22 cellular contexts compared by ENCODE assay signal in genomic region chr13:45863716-45864590, GRCh38. TPM values are rescaled to one million over a fixed set of nuclear protein-coding genes. Genes with fewer than 3 reads are reported as not detected.
DNase-seq lines count a peak whose midpoint lies in the region; ATAC-seq and TF ChIP-seq lines count a peak whose summit lies in the region.
"Had no signal": no experiment of that assay in that cellular context is flagged by ENCODE, and none has a peak within 500 bp of the region (broad histone marks: within the 10 kb centered on the region; RNA-seq: fewer than 3 reads in every experiment).

No MANE protein-coding gene starts in this region.

- H3K27ac Mint-ChIP-seq in GM23338 = no peak overlapping the region
- H3K27ac Mint-ChIP-seq: activated CD8-positive, alpha-beta T cell treated with anti-CD3 and anti-CD28 coated beads, Interleukin-2, amount 10 ng/mL, durations not matched to agents 7 days and 5 days; activated naive CD4-positive, alpha-beta T cell treated with anti-CD3 and anti-CD28 coated beads, Interleukin-2, amount 10 ng/mL, durations not matched to agents 7 days and 5 days; CD8-positive, alpha-beta T cell; immature natural killer cell; WTC11 had no signal

- H2AFZ ChIP-seq in GM23338 = peak overlapping the region; percentile 72; the same call in 1 of the 2 replicates

- no peaks in the 10 kb centered on the region for H3K36me3 Mint-ChIP-seq in GM23338 (ENCODE audit: low read depth)
- H3K36me3 Mint-ChIP-seq: activated naive CD4-positive, alpha-beta T cell treated with anti-CD3 and anti-CD28 coated beads, Interleukin-2, amount 10 ng/mL, durations not matched to agents 7 days and 5 days; CD8-positive, alpha-beta T cell; immature natural killer cell; WTC11 had no signal

- H3F3A ChIP-seq in GM23338 (replicated peaks; ENCODE audit: low read depth) = no peaks in the 10 kb centered on the region

- DNase-seq in GM23338 (ENCODE audit: low spot score) (peak; percentile 37), NCI-H2171 (lab: John Stamatoyannopoulos, UW) (peak; percentile 32), astrocyte of the hippocampus (ENCODE audit: low read depth, low spot score) (peak; percentile 23), middle frontal gyrus (ENCODE audit: extremely low spot score, low spot score) (peak; percentile 29), NCI-H2196 (lab: John Stamatoyannopoulos, UW; ENCODE audit: unreplicated experiment) (no peak), BE2C (no peak)
- DNase-seq in activated naive CD4-positive, alpha-beta T cell treated with anti-CD3 and anti-CD28 coated beads, Interleukin-2, amount 50 U/mL, for 16 hours = no peak
- DNase-seq: activated CD8-positive, alpha-beta T cell treated with anti-CD3 and anti-CD28 coated beads, Interleukin-2, amount 10 ng/mL, durations not matched to agents 7 days and 5 days; activated naive CD4-positive, alpha-beta T cell treated with anti-CD3 and anti-CD28 coated beads, Interleukin-2, amount 10 ng/mL, durations not matched to agents 7 days and 5 days; activated T-cell treated with anti-CD3 and anti-CD28 coated beads, Interleukin-2, amount 50 U/mL, for 4 hours; CD8-positive, alpha-beta T cell; heart left ventricle; immature natural killer cell; Kasumi-1; lower lobe of right lung; NCI-H510A; SJCRH30; stimulated activated naive CD4-positive, alpha-beta T cell; T-helper 2 cell; trophoblast cell had no signal

- H3K79me2 ChIP-seq in GM23338 (replicated peaks; ENCODE audit: insufficient read depth) = no peaks in the 10 kb centered on the region

- H3K9me3 Mint-ChIP-seq in GM23338 = peaks cover 2% of the 10 kb centered on the region; the same call in 1 of the 3 replicates
- H3K9me3 Mint-ChIP-seq: activated naive CD4-positive, alpha-beta T cell treated with anti-CD3 and anti-CD28 coated beads, Interleukin-2, amount 10 ng/mL, durations not matched to agents 7 days and 5 days; activated T-cell treated with anti-CD3 and anti-CD28 coated beads, Interleukin-2, amount 50 U/mL, for 4 hours had no signal

- H3K4me3 Mint-ChIP-seq in GM23338 = no peak overlapping the region
- H3K4me3 Mint-ChIP-seq: activated CD8-positive, alpha-beta T cell treated with anti-CD3 and anti-CD28 coated beads, Interleukin-2, amount 10 ng/mL, durations not matched to agents 7 days and 5 days; activated naive CD4-positive, alpha-beta T cell treated with anti-CD3 and anti-CD28 coated beads, Interleukin-2, amount 10 ng/mL, durations not matched to agents 7 days and 5 days; activated T-cell treated with anti-CD3 and anti-CD28 coated beads, Interleukin-2, amount 50 U/mL, for 4 hours; CD8-positive, alpha-beta T cell; immature natural killer cell; WTC11 had no signal

- H3K4me1 Mint-ChIP-seq in GM23338 = peaks cover 13% of the 10 kb centered on the region; the same call in 2 of the 3 replicates
- H3K4me1 Mint-ChIP-seq: activated naive CD4-positive, alpha-beta T cell treated with anti-CD3 and anti-CD28 coated beads, Interleukin-2, amount 10 ng/mL, durations not matched to agents 7 days and 5 days; immature natural killer cell had no signal

- no peaks in the 10 kb centered on the region for H3K9me2 ChIP-seq in GM23338 (ENCODE audit: insufficient read depth)

- H3K4me3 ChIP-seq in GM23338 (no peak overlapping the region), BE2C (ENCODE audit: low read depth, low read length) (no peak overlapping the region)
- H3K4me3 ChIP-seq: heart left ventricle, lower lobe of right lung, SJCRH30 had no signal

- no peak overlapping the region for H3K4me2 ChIP-seq in GM23338

- H3K9me3 ChIP-seq in BE2C = no peaks in the 10 kb centered on the region
- H3K9me3 ChIP-seq: lower lobe of right lung, SJCRH30 had no signal

- no peaks in the 10 kb centered on the region for H4K20me1 ChIP-seq in GM23338 (replicated peaks; ENCODE audit: insufficient read depth)

- ATAC-seq in GM23338 (no peak), GM18909 (IDR thresholded peaks at IDR 0.05; ENCODE audit: poor library complexity, unreplicated experiment) (no peak)
- ATAC-seq: activated CD8-positive, alpha-beta T cell treated with anti-CD3 and anti-CD28 coated beads, Interleukin-2, amount 10 ng/mL, durations not matched to agents 7 days and 5 days; activated T-cell treated with anti-CD3 and anti-CD28 coated beads, Interleukin-2, amount 50 U/mL, for 4 hours; CD8-positive, alpha-beta T cell; heart left ventricle; lower lobe of right lung; WTC11 had no signal

- H3K27me3 Mint-ChIP-seq in GM23338 (ENCODE audit: insufficient read depth, low read depth, poor library complexity) = peaks cover 4% of the 10 kb centered on the region

- H3K27ac ChIP-seq in GM23338 (ENCODE audit: low read depth) = no peak overlapping the region
- H3K27ac ChIP-seq: heart left ventricle, lower lobe of right lung, SJCRH30 had no signal

- peaks cover 7% of the 10 kb centered on the region for H3K4me1 ChIP-seq in GM23338 (ENCODE audit: insufficient read depth)
- H3K4me1 ChIP-seq in BE2C = no peaks in the 10 kb centered on the region
- H3K4me1 ChIP-seq: heart left ventricle, lower lobe of right lung, SJCRH30 had no signal

- TF ChIP-seq CTCF in GM23338 (conservative IDR thresholded peaks at IDR 0.05; ENCODE audit: low read depth in 2 of 2) (no peak), BE2C (IDR thresholded peaks at IDR 0.05; ENCODE audit: low read depth, low read length) (no peak)

- no peaks in the 10 kb centered on the region for H3K36me3 ChIP-seq in GM23338 (ENCODE audit: insufficient read depth)
- no peaks in the 10 kb centered on the region for H3K36me3 ChIP-seq in BE2C
- H3K36me3 ChIP-seq: heart left ventricle, lower lobe of right lung, SJCRH30 had no signal

- H3K27me3 ChIP-seq in GM23338 (ENCODE audit: insufficient read depth) (no peaks in the 10 kb centered on the region), BE2C (peaks cover 4% of the 10 kb centered on the region; the same call in 1 of the 2 replicates)
- H3K27me3 ChIP-seq: SJCRH30 had no signal

TF ChIP-seq in GM23338, 12 proteins besides CTCF, POLR2A, EP300 and RAD21:
- TF ChIP-seq NANOG (IDR thresholded peaks at IDR 0.05; ENCODE audit: borderline replicate concordance) (no peak), STAT1 (IDR thresholded peaks at IDR 0.05; ENCODE audit: unreplicated experiment) (no peak), JUNB (IDR thresholded peaks at IDR 0.05; ENCODE audit: unreplicated experiment) (no peak), EZH2 (IDR thresholded peaks at IDR 0.05; ENCODE audit: low read depth, unreplicated experiment) (no peak)

RNA-seq across cellular contexts. Expression of gene SIAH3, which starts 12.4 kb away (rescaled TPM):
- 0.17 and 0.35 TPM in 2 replicates for total RNA-seq in GM23338 (2014; rRNA removed; shearing (Covaris generic))
- polyA plus RNA-seq in GM23338 (2016; fragmentation: Nextera tagmentation; extraction: Ambion mirVana) = 0.13 and 0.14 TPM in 2 replicates
- 0.06 TPM for polyA plus RNA-seq in BE2C (2012; ENCODE audit: insufficient read depth, insufficient read length, low read depth)
- total RNA-seq: activated CD8-positive, alpha-beta T cell treated with anti-CD3 and anti-CD28 coated beads, Interleukin-2, amount 10 ng/mL, durations not matched to agents 7 days and 5 days; SJCRH30 had no signal
- polyA plus RNA-seq: heart left ventricle, immature natural killer cell had no signal

Comparison
In these comparisons a context has a peak if more than half of its experiments do, and no peak if none do; other contexts are left out.
1. DNase-seq: peak in GM23338 (single experiment), NCI-H2171 (single experiment), astrocyte of the hippocampus (single experiment) and middle frontal gyrus (single experiment); none in NCI-H2196 (single experiment), activated naive CD4-positive, alpha-beta T cell treated with anti-CD3 and anti-CD28 coated beads, Interleukin-2, amount 50 U/mL, for 16 hours (single experiment) and BE2C (single experiment).